Comparison of ENCODE assay signal across 8 cellular contexts in genomic region chr11:59614277-59615131, GRCh38. TPM values are rescaled to one million over a fixed set of nuclear protein-coding genes. Genes with fewer than 3 reads are reported as not detected.
DNase-seq lines count a peak whose midpoint lies in the region; ATAC-seq lines count a peak whose summit lies in the region.

No MANE protein-coding gene starts in this region.

- peaks cover 38 to 40% of the 10 kb centered on the region in 2 donors for H3K4me1 Mint-ChIP-seq in natural killer cell treated with Interleukin-12 subunit alpha and Interleukin-12 subunit beta and Interleukin-15 and Interleukin-18, amount 100 ng/mL, for 72 hours (ENCODE audit: low read depth in 2 of 2)

- H3K27ac Mint-ChIP-seq in natural killer cell treated with Interleukin-12 subunit alpha and Interleukin-12 subunit beta and Interleukin-15 and Interleukin-18, amount 100 ng/mL, for 72 hours: peak overlapping the region; percentile 86 to 93

- H3K4me3 Mint-ChIP-seq in natural killer cell treated with Interleukin-12 subunit alpha and Interleukin-12 subunit beta and Interleukin-15 and Interleukin-18, amount 100 ng/mL, for 72 hours: peak overlapping the region; percentile 99

- peak; percentile 11 for DNase-seq in CD1c-positive myeloid dendritic cell (ENCODE audit: extremely low spot score)
- peak; percentile 5 for DNase-seq in LHCN-M2 (ENCODE audit: low read depth)
- DNase-seq in dermis blood vessel endothelial cell: peak; percentile 21
- DNase-seq in natural killer cell treated with Interleukin-12 subunit alpha and Interleukin-12 subunit beta and Interleukin-15 and Interleukin-18, amount 100 ng/mL, for 72 hours (ENCODE audit: low spot score): no peak
- DNase-seq in NCI-H2081 (lab: John Stamatoyannopoulos, UW): no peak
- DNase-seq in GM19238 (ENCODE audit: insufficient read length, low spot score): no peak

- H3K36me3 Mint-ChIP-seq in natural killer cell treated with Interleukin-12 subunit alpha and Interleukin-12 subunit beta and Interleukin-15 and Interleukin-18, amount 100 ng/mL, for 72 hours: peaks cover 7% of the 10 kb centered on the region

- no peaks in the 10 kb centered on the region for H3K9me3 Mint-ChIP-seq in natural killer cell treated with Interleukin-12 subunit alpha and Interleukin-12 subunit beta and Interleukin-15 and Interleukin-18, amount 100 ng/mL, for 72 hours

- no peaks in the 10 kb centered on the region for H3K27me3 Mint-ChIP-seq in natural killer cell treated with Interleukin-12 subunit alpha and Interleukin-12 subunit beta and Interleukin-15 and Interleukin-18, amount 100 ng/mL, for 72 hours

- ATAC-seq in natural killer cell treated with Interleukin-12 subunit alpha and Interleukin-12 subunit beta and Interleukin-15 and Interleukin-18, amount 100 ng/mL, for 72 hours: no peak
- ATAC-seq in GM18858 (IDR thresholded peaks at IDR 0.05; ENCODE audit: unreplicated experiment) (no peak), HG02884 (IDR thresholded peaks at IDR 0.05; ENCODE audit: unreplicated experiment) (no peak)

RNA-seq across cellular contexts. Expression of gene OSBP, which starts 1.1 kb away (rescaled TPM):
- total RNA-seq in LHCN-M2 (2014; rRNA removed) (13.0 and 17.9 TPM in 2 replicates), dermis blood vessel endothelial cell (41.5 and 68.4 TPM in 2 replicates)
- 17.9 TPM for polyA plus RNA-seq in LHCN-M2 (2012)
- total RNA-seq in natural killer cell treated with Interleukin-12 subunit alpha and Interleukin-12 subunit beta and Interleukin-15 and Interleukin-18, amount 100 ng/mL, for 72 hours: 10 to 100 TPM; 40.5 to 45.2 TPM

RNA-seq across cellular contexts. Expression of gene PATL1, which starts 54.3 kb away (rescaled TPM):
- total RNA-seq in LHCN-M2 (2014; rRNA removed) (21.3 and 23.1 TPM in 2 replicates), dermis blood vessel endothelial cell (6.0 and 13.0 TPM in 2 replicates)
- polyA plus RNA-seq in LHCN-M2 (2012): 18.9 TPM
- total RNA-seq in natural killer cell treated with Interleukin-12 subunit alpha and Interleukin-12 subunit beta and Interleukin-15 and Interleukin-18, amount 100 ng/mL, for 72 hours: 10 to 100 TPM; 50.5 to 62.9 TPM

Comparison
In these comparisons a context has a peak if more than half of its experiments do, and no peak if none do; other contexts are left out.
1. DNase-seq: peak in CD1c-positive myeloid dendritic cell (single experiment), LHCN-M2 (single experiment) and dermis blood vessel endothelial cell (single experiment); none in natural killer cell treated with Interleukin-12 subunit alpha and Interleukin-12 subunit beta and Interleukin-15 and Interleukin-18, amount 100 ng/mL, for 72 hours (single experiment), NCI-H2081 (0 of 2) and GM19238 (single experiment).